Comparison of ENCODE assay signal across 11 cellular contexts in genomic region chr17:18361837-18362380, GRCh38. TPM values are rescaled to one million over a fixed set of nuclear protein-coding genes. Genes with fewer than 3 reads are reported as not detected.
DNase-seq lines count a peak whose midpoint lies in the region; ATAC-seq, FAIRE-seq and TF ChIP-seq lines count a peak whose summit lies in the region.
"Had no signal": no experiment of that assay in that cellular context is flagged by ENCODE, and none has a peak within 500 bp of the region (broad histone marks: within the 10 kb centered on the region; RNA-seq: fewer than 3 reads in every experiment).

No MANE protein-coding gene starts in this region.

- 73% methylated on average over 3 of the region's 3 CpGs for WGBS in A549 (ENCODE audit: missing lambda C conversion rate)

- peak overlapping the region; percentile 86 for H3K4me2 ChIP-seq in A549

- TF ChIP-seq POLR2A in A549 (IDR thresholded peaks at IDR 0.05; ENCODE audit: low read length) (no peak), breast epithelium (IDR thresholded peaks at IDR 0.05) (no peak)

- CTCF ChIA-PET in A549 (lab: Yijun Ruan, JAX) = interaction anchor here (0.7 to 2.4 kb wide), 7 partner anchors 10 to 145 kb away, joined by 3 to 6 read pairs (median 3); no protein-coding TSS in a partner anchor
- CTCF ChIA-PET in naive thymus-derived CD4-positive, alpha-beta T cell (lab: Charles Lee) = no interaction called here

- peaks cover 10 to 27% (median 18%) of the 10 kb centered on the region in 7 donors for H3K4me1 Mint-ChIP-seq in naive thymus-derived CD4-positive, alpha-beta T cell

- TF ChIP-seq CTCF in A549 (IDR thresholded peaks at IDR 0.05) (no peak), breast epithelium (IDR thresholded peaks at IDR 0.05) (no peak)

- peaks cover 0 to under 1% (median 0%) of the 10 kb centered on the region in 5 donors for H3K36me3 Mint-ChIP-seq in naive thymus-derived CD4-positive, alpha-beta T cell

- TF ChIP-seq EP300 in A549 (IDR thresholded peaks at IDR 0.05) = no peak

- FAIRE-seq in A549 (lab: Jason Lieb, UNC) = no peak

- H3K27ac ChIP-seq in A549 = peak overlapping the region in 1 of 2 experiments; percentile 93; a peak in 3 of 6 replicates
- H3K27ac ChIP-seq in HUES48 (ENCODE audit: low read depth, low read length) = no peak overlapping the region
- H3K27ac ChIP-seq in breast epithelium = peak overlapping the region; percentile 72 to 90
- H3K27ac ChIP-seq in naive thymus-derived CD4-positive, alpha-beta T cell (ENCODE audit: low read depth, low read length) = no peak overlapping the region

- no peaks in the 10 kb centered on the region for H3K9me3 Mint-ChIP-seq in naive thymus-derived CD4-positive, alpha-beta T cell

- H3K4me3 ChIP-seq in A549 (peak overlapping the region; percentile 71; the same call in 2 of the 3 replicates), HUES48 (ENCODE audit: low read depth, low read length) (peak overlapping the region; percentile 83), breast epithelium (peak overlapping the region; percentile 71 to 82 (median 82))
- no peak overlapping the region for H3K4me3 ChIP-seq in naive thymus-derived CD4-positive, alpha-beta T cell (ENCODE audit: low read length)

- peak overlapping the region in 4 of 9 donors; percentile 20 to 84 (median 55) for H3K27ac Mint-ChIP-seq in naive thymus-derived CD4-positive, alpha-beta T cell

- intact Hi-C loops in breast epithelium (cut with DNase I; ENCODE audit: low total_unique reads) = no loop called here
- intact Hi-C loops in naive thymus-derived CD4-positive, alpha-beta T cell (cut with micrococcal nuclease) = loop anchor here (2.0 to 5.0 kb wide), 3 partner anchors 45 to 101 kb away; partner anchors contain the start of genes SMCR8 (in 2 of the 2), MIEF2 (in 1 of the 2) and TOP3A (in 1 of the 2)

- peak overlapping the region; percentile 63 to 96 (median 92) for H3K4me3 Mint-ChIP-seq in naive thymus-derived CD4-positive, alpha-beta T cell

- H3K36me3 ChIP-seq in HUES48 (ENCODE audit: control insufficient read depth, insufficient read depth, low read length) = peaks cover 23% of the 10 kb centered on the region
- H3K36me3 ChIP-seq in breast epithelium = no peaks in the 10 kb centered on the region
- no peaks in the 10 kb centered on the region for H3K36me3 ChIP-seq in naive thymus-derived CD4-positive, alpha-beta T cell (ENCODE audit: control insufficient read depth in 2 of 3, insufficient read depth in 3 of 3, low read length in 3 of 3)

- ATAC-seq in A549 (no peak), GM18873 (IDR thresholded peaks at IDR 0.05; ENCODE audit: low FRiP score, unreplicated experiment) (no peak)
- ATAC-seq in naive thymus-derived CD4-positive, alpha-beta T cell = no peak
- ATAC-seq: activated CD4-positive, CD25-positive, alpha-beta regulatory T cell treated with anti-CD3 and anti-CD28 coated beads, Interleukin-2, amount 50 U/mL, for 24 hours had no signal

- no peak overlapping the region for H3K9ac ChIP-seq in HUES48 (ENCODE audit: low read depth, low read length)

- H3K27me3 ChIP-seq in HUES48 (ENCODE audit: control insufficient read depth, insufficient read depth, low read length) (no peaks in the 10 kb centered on the region), breast epithelium (no peaks in the 10 kb centered on the region)
- no peaks in the 10 kb centered on the region for H3K27me3 ChIP-seq in naive thymus-derived CD4-positive, alpha-beta T cell (ENCODE audit: control insufficient read depth in 2 of 2, insufficient read depth in 2 of 2, low read length in 2 of 2)

- H3K9me3 ChIP-seq in A549 (no peaks in the 10 kb centered on the region), HUES48 (ENCODE audit: control insufficient read depth, insufficient read depth, low read length) (no peaks in the 10 kb centered on the region), breast epithelium (no peaks in the 10 kb centered on the region)
- no peaks in the 10 kb centered on the region for H3K9me3 ChIP-seq in naive thymus-derived CD4-positive, alpha-beta T cell (ENCODE audit: control insufficient read depth in 2 of 3, low read length in 3 of 3)

- DNase-seq in A549 (ENCODE audit: low read depth in 1 of 2, low spot score in 1 of 2) (no peak), breast epithelium (ENCODE audit: low spot score in 2 of 2) (no peak), NAMALWA (ENCODE audit: low spot score) (no peak), NCI-H1930 (lab: John Stamatoyannopoulos, UW) (no peak), SK-N-DZ (ENCODE audit: low spot score) (no peak)
- DNase-seq in naive thymus-derived CD4-positive, alpha-beta T cell = no peak

- TF ChIP-seq RAD21 in A549 (conservative IDR thresholded peaks at IDR 0.05 in 1 of 2, IDR thresholded peaks at IDR 0.05 in 1 of 2) = no peak

- POLR2A ChIA-PET in A549 (lab: Yijun Ruan, JAX) = no interaction called here
- POLR2A ChIA-PET in naive thymus-derived CD4-positive, alpha-beta T cell (lab: Charles Lee) = interaction anchor here (0.6 kb wide), 1 partner anchor 47 kb away, joined by 3 read pairs; the partner anchor contains the start of genes SMCR8 and TOP3A

- no peaks in the 10 kb centered on the region for H3K27me3 Mint-ChIP-seq in naive thymus-derived CD4-positive, alpha-beta T cell

- H3K4me1 ChIP-seq in A549 = peaks cover 20% of the 10 kb centered on the region
- H3K4me1 ChIP-seq in HUES48 (ENCODE audit: control insufficient read depth, insufficient read depth, low read length) = no peaks in the 10 kb centered on the region
- peaks cover 0 to 4% of the 10 kb centered on the region in 2 donors for H3K4me1 ChIP-seq in breast epithelium
- peaks cover 8 to 9% of the 10 kb centered on the region in 2 donors for H3K4me1 ChIP-seq in naive thymus-derived CD4-positive, alpha-beta T cell (ENCODE audit: control insufficient read depth in 2 of 2, insufficient read depth in 2 of 2, low read length in 2 of 2)

TF ChIP-seq in A549, 52 proteins besides CTCF, POLR2A, EP300 and RAD21 (continues in another document):
- TF ChIP-seq CBX8 (IDR thresholded peaks at IDR 0.05) (no peak), PHF8 (IDR thresholded peaks at IDR 0.05; ENCODE audit: borderline replicate concordance, low read depth) (no peak), HOXA7 (CRISPR knock-in tag; IDR thresholded peaks at IDR 0.05) (no peak), RARB (CRISPR knock-in tag; IDR thresholded peaks at IDR 0.05) (no peak), JUNB (IDR thresholded peaks at IDR 0.05) (no peak), SREBF2 (IDR thresholded peaks at IDR 0.05) (no peak)

RNA-seq across cellular contexts. Expression of gene SHMT1, which starts 1.4 kb away (rescaled TPM):
- 38.7 and 43.2 TPM in 2 replicates for polyA plus RNA-seq in A549 (2011; rRNA removed)
- polyA plus RNA-seq in A549 (2012; cell fraction: cytosol; rRNA removed) = 56.9 and 67.4 TPM in 2 replicates
- polyA plus RNA-seq in A549 (2012; cell fraction: nucleus; rRNA removed) = 71.9 and 91.1 TPM in 2 replicates
- polyA plus RNA-seq in A549 (2017; fragmentation: RNase III; extraction: RNeasy Plus Mini Kit Qiagen cat#74134 plus additional on column Dnase treatment) = 58.3 to 66.1 TPM (median 62.1 TPM) in 3 replicates
- polyA minus RNA-seq in A549 (2011; rRNA and poly(A)+ RNA removed) = 39.3 and 48.6 TPM in 2 replicates
- 100 to 1,000 TPM in 1 of 3 donors, 10 to 100 TPM in 2; 38.3 to 144 (median 47.1) TPM for total RNA-seq in breast epithelium
- total RNA-seq in naive thymus-derived CD4-positive, alpha-beta T cell = 10 to 100 TPM in 4 of 5 experiments, 1 to 10 TPM in 1; 7.5 to 44.0 (median 14.7) TPM
- 10 to 100 TPM; 24.8 to 25.8 TPM for polyA plus RNA-seq in naive thymus-derived CD4-positive, alpha-beta T cell
- polyA plus RNA-seq in SK-N-DZ (2014; cell fraction: cytosol; rRNA removed) = 50.0 and 51.4 TPM in 2 replicates
- 50.8 and 61.2 TPM in 2 replicates for polyA plus RNA-seq in SK-N-DZ (2014; cell fraction: nucleus; rRNA removed)

RNA-seq across cellular contexts. Expression of gene EVPLL, which starts 15.7 kb away (rescaled TPM):
- polyA plus RNA-seq in A549 (2011; rRNA removed) (not detected in 2 replicates), A549 (2017; fragmentation: RNase III; extraction: RNeasy Plus Mini Kit Qiagen cat#74134 plus additional on column Dnase treatment) (0.05 to 0.07 TPM in 2 of 3 replicates, not detected in the other)
- 0.01 TPM in 1 of 2 replicates, not detected in the other for polyA plus RNA-seq in A549 (2012; cell fraction: cytosol; rRNA removed)
- 0.27 and 0.30 TPM in 2 replicates for polyA plus RNA-seq in A549 (2012; cell fraction: nucleus; rRNA removed)
- not detected in 2 replicates for polyA minus RNA-seq in A549 (2011; rRNA and poly(A)+ RNA removed)
- total RNA-seq in breast epithelium = under 1 TPM in 2 of 3 donors, not detected in 1; 0.32 to 0.73 TPM
- total RNA-seq in naive thymus-derived CD4-positive, alpha-beta T cell = not detected
- polyA plus RNA-seq in naive thymus-derived CD4-positive, alpha-beta T cell = under 1 TPM in 1 of 2 donors, not detected in 1; 0.46 TPM
- 0.06 TPM in 1 of 2 replicates, not detected in the other for polyA plus RNA-seq in SK-N-DZ (2014; cell fraction: cytosol; rRNA removed)
- 0.21 and 0.31 TPM in 2 replicates for polyA plus RNA-seq in SK-N-DZ (2014; cell fraction: nucleus; rRNA removed)
- total RNA-seq: Daoy, fibroblast of lung had no signal
- polyA plus RNA-seq: fibroblast of lung had no signal

RNA-seq across cellular contexts. Expression of gene SMCR8, which starts 46.8 kb away (rescaled TPM):
- polyA plus RNA-seq in A549 (2011; rRNA removed) = 12.3 and 15.0 TPM in 2 replicates
- 6.5 and 8.8 TPM in 2 replicates for polyA plus RNA-seq in A549 (2012; cell fraction: cytosol; rRNA removed)
- polyA plus RNA-seq in A549 (2012; cell fraction: nucleus; rRNA removed) = 11.3 and 11.6 TPM in 2 replicates
- polyA plus RNA-seq in A549 (2017; fragmentation: RNase III; extraction: RNeasy Plus Mini Kit Qiagen cat#74134 plus additional on column Dnase treatment) = 14.3 to 15.8 TPM (median 15.1 TPM) in 3 replicates
- 20.8 TPM in 2 replicates for polyA minus RNA-seq in A549 (2011; rRNA and poly(A)+ RNA removed)
- total RNA-seq in breast epithelium = 10 to 100 TPM; 16.4 to 20.9 (median 16.8) TPM
- 10 to 100 TPM; 29.0 to 61.7 (median 52.1) TPM for total RNA-seq in naive thymus-derived CD4-positive, alpha-beta T cell
- 1 to 10 TPM; 5.2 to 8.0 TPM for polyA plus RNA-seq in naive thymus-derived CD4-positive, alpha-beta T cell
- 11.6 and 12.3 TPM in 2 replicates for polyA plus RNA-seq in SK-N-DZ (2014; cell fraction: cytosol; rRNA removed)
- 5.8 and 8.0 TPM in 2 replicates for polyA plus RNA-seq in SK-N-DZ (2014; cell fraction: nucleus; rRNA removed)

RNA-seq across cellular contexts. Expression of gene TOP3A, which starts 47.1 kb away (rescaled TPM):
- polyA plus RNA-seq in A549 (2011; rRNA removed) (29.0 TPM in 2 replicates), A549 (2017; fragmentation: RNase III; extraction: RNeasy Plus Mini Kit Qiagen cat#74134 plus additional on column Dnase treatment) (28.2 to 30.7 TPM (median 29.3 TPM) in 3 replicates)
- polyA plus RNA-seq in A549 (2012; cell fraction: cytosol; rRNA removed) = 16.5 and 19.9 TPM in 2 replicates
- polyA plus RNA-seq in A549 (2012; cell fraction: nucleus; rRNA removed) = 29.8 and 48.3 TPM in 2 replicates
- polyA minus RNA-seq in A549 (2011; rRNA and poly(A)+ RNA removed) = 51.7 and 53.1 TPM in 2 replicates
- total RNA-seq in breast epithelium = 10 to 100 TPM; 25.9 to 46.5 (median 30.1) TPM
- total RNA-seq in naive thymus-derived CD4-positive, alpha-beta T cell = 10 to 100 TPM; 39.0 to 74.9 (median 43.6) TPM
- 10 to 100 TPM; 13.7 to 30.8 TPM for polyA plus RNA-seq in naive thymus-derived CD4-positive, alpha-beta T cell
- 66.1 and 116 TPM in 2 replicates for polyA plus RNA-seq in SK-N-DZ (2014; cell fraction: cytosol; rRNA removed)
- polyA plus RNA-seq in SK-N-DZ (2014; cell fraction: nucleus; rRNA removed) = 89.1 and 141 TPM in 2 replicates

Comparison
In these comparisons a context has a peak if more than half of its experiments do, and no peak if none do; other contexts are left out.
1. H3K27ac ChIP-seq: peak in breast epithelium (2 of 2); none in HUES48 (single experiment) and naive thymus-derived CD4-positive, alpha-beta T cell (single experiment).